17 cellular contexts compared by ENCODE assay signal in genomic region chr7:30697716-30698460, GRCh38. TPM values are rescaled to one million over a fixed set of nuclear protein-coding genes. Genes with fewer than 3 reads are reported as not detected.
A peak's percentile ranks its signal among the peaks of the same experiment; 100 is the strongest.
DNase-seq lines count a peak whose midpoint lies in the region; ATAC-seq and TF ChIP-seq lines count a peak whose summit lies in the region.
"Had no signal": no experiment of that assay in that cellular context is flagged by ENCODE, and none has a peak within 500 bp of the region (broad histone marks: within the 10 kb centered on the region; RNA-seq: fewer than 3 reads in every experiment).

No MANE protein-coding gene starts in this region.

- intact Hi-C loops in activated CD8-positive, alpha-beta T cell treated with anti-CD3 and anti-CD28 coated beads for 36 hours (cut with micrococcal nuclease): no loop called here
- intact Hi-C loops in PC-3 (cut with micrococcal nuclease) (no loop called here), esophagus muscularis mucosa (cut with DNase I) (no loop called here), spleen (cut with DNase I; ENCODE audit: low total_unique reads) (no loop called here)

- H3K79me2 ChIP-seq in PC-3 (ENCODE audit: low read length): no peaks in the 10 kb centered on the region
- H3K79me2 ChIP-seq: hepatocyte had no signal

- no peak for TF ChIP-seq CTCF in activated CD8-positive, alpha-beta T cell treated with anti-CD3 and anti-CD28 coated beads for 36 hours (IDR thresholded peaks at IDR 0.05)
- no peak for TF ChIP-seq CTCF in PC-3 (conservative IDR thresholded peaks at IDR 0.05; ENCODE audit: low read depth, low read length)
- no peak for TF ChIP-seq CTCF in esophagus muscularis mucosa (IDR thresholded peaks at IDR 0.05)
- TF ChIP-seq CTCF in spleen (IDR thresholded peaks at IDR 0.05 in 8 of 11, conservative IDR thresholded peaks at IDR 0.05 in 3 of 11): no peak

- no peak for DNase-seq in activated CD8-positive, alpha-beta T cell treated with anti-CD3 and anti-CD28 coated beads, Interleukin-2, amount 10 ng/mL, durations not matched to agents 7 days and 5 days
- no peak for DNase-seq in activated CD8-positive, alpha-beta T cell treated with anti-CD3 and anti-CD28 coated beads for 36 hours
- no peak for DNase-seq in PC-3
- DNase-seq in esophagus muscularis mucosa (ENCODE audit: extremely low spot score): no peak
- DNase-seq in spleen: peak; percentile 60
- DNase-seq in HuH-7 (ENCODE audit: low spot score): no peak
- DNase-seq in MV-4-11 (lab: John Stamatoyannopoulos, UW): no peak
- DNase-seq: activated T-cell treated with anti-CD3 and anti-CD28 coated beads, Interleukin-2, amount 50 U/mL, for 48 hours; amniotic stem cell; IMR-90; OCI-M1; retina; stimulated activated CD4-positive, alpha-beta T cell treated with anti-CD3 and anti-CD28 coated beads, Interleukin-4, amount 100 ng/mL, for 24 hours had no signal

- no peaks in the 10 kb centered on the region for H3K9me2 ChIP-seq in PC-3 (replicated peaks; ENCODE audit: low read length)

- H4K20me1 ChIP-seq in PC-3 (ENCODE audit: low read length): no peaks in the 10 kb centered on the region

- no peaks in the 10 kb centered on the region for H3K27me3 Mint-ChIP-seq in activated CD8-positive, alpha-beta T cell treated with anti-CD3 and anti-CD28 coated beads, Interleukin-2, amount 10 ng/mL, durations not matched to agents 7 days and 5 days (ENCODE audit: low read depth)
- H3K27me3 Mint-ChIP-seq in activated CD8-positive, alpha-beta T cell treated with anti-CD3 and anti-CD28 coated beads for 36 hours: no peaks in the 10 kb centered on the region

- H3K27me3 ChIP-seq in PC-3 (ENCODE audit: low read length) (peaks cover 34% of the 10 kb centered on the region), esophagus muscularis mucosa (peaks cover 0 to 8% (median 0%) of the 10 kb centered on the region in 4 donors), spleen (replicated peaks in 1 of 7) (peaks cover 0 to 30% (median 0%) of the 10 kb centered on the region in 7 donors)
- H3K27me3 ChIP-seq: hepatocyte had no signal

- H3K4me2 ChIP-seq in PC-3 (ENCODE audit: low read length): no peak overlapping the region
- H3K4me2 ChIP-seq: hepatocyte had no signal

- H3K36me3 ChIP-seq in PC-3 (ENCODE audit: low read depth, low read length): no peaks in the 10 kb centered on the region
- no peaks in the 10 kb centered on the region for H3K36me3 ChIP-seq in esophagus muscularis mucosa
- H3K36me3 ChIP-seq in spleen: no peaks in the 10 kb centered on the region

- H3K4me3 ChIP-seq in PC-3 (ENCODE audit: low read length): no peak overlapping the region
- peak overlapping the region; percentile 4 to 29 (median 18) for H3K4me3 ChIP-seq in esophagus muscularis mucosa
- H3K4me3 ChIP-seq in spleen: no peak overlapping the region
- H3K4me3 ChIP-seq: hepatocyte had no signal

- BruUV-seq in PC-3 (replicated peaks; lab: Mats Ljungman, UMichigan): no TSS peak

- H3K9me3 ChIP-seq in PC-3 (ENCODE audit: low read length): no peaks in the 10 kb centered on the region
- H3K9me3 ChIP-seq in esophagus muscularis mucosa: no peaks in the 10 kb centered on the region
- no peaks in the 10 kb centered on the region for H3K9me3 ChIP-seq in spleen

- no peak overlapping the region for H3K9ac ChIP-seq in PC-3 (ENCODE audit: low read length)

- 80% methylated on average over 14 of the region's 15 CpGs for WGBS in esophagus muscularis mucosa
- WGBS in spleen, 5 donors: 64 to 73% (median 68%) methylated on average over 15 of the region's 15 CpGs

- ATAC-seq in activated CD8-positive, alpha-beta T cell treated with anti-CD3 and anti-CD28 coated beads, Interleukin-2, amount 10 ng/mL, durations not matched to agents 7 days and 5 days: peak; percentile 20
- no peak for ATAC-seq in activated CD8-positive, alpha-beta T cell treated with anti-CD3 and anti-CD28 coated beads for 36 hours
- ATAC-seq in PC-3 (peak; percentile 40; the same call in 1 of the 2 replicates), GM21576 (IDR thresholded peaks at IDR 0.05; ENCODE audit: unreplicated experiment) (no peak)

- H3F3A ChIP-seq in PC-3 (ENCODE audit: low read length, unreplicated experiment): no peaks in the 10 kb centered on the region

- no peaks in the 10 kb centered on the region for H3K4me1 ChIP-seq in PC-3 (ENCODE audit: insufficient read depth, low read length)
- H3K4me1 ChIP-seq in esophagus muscularis mucosa: peaks cover 25 to 34% (median 30%) of the 10 kb centered on the region in 4 donors
- no peaks in the 10 kb centered on the region for H3K4me1 ChIP-seq in spleen

- H3K27ac Mint-ChIP-seq in activated CD8-positive, alpha-beta T cell treated with anti-CD3 and anti-CD28 coated beads, Interleukin-2, amount 10 ng/mL, durations not matched to agents 7 days and 5 days: no peak overlapping the region
- no peak overlapping the region for H3K27ac Mint-ChIP-seq in activated CD8-positive, alpha-beta T cell treated with anti-CD3 and anti-CD28 coated beads for 36 hours
- H3K27ac Mint-ChIP-seq: nephron had no signal

- peaks cover 6% of the 10 kb centered on the region for H3K4me1 Mint-ChIP-seq in activated CD8-positive, alpha-beta T cell treated with anti-CD3 and anti-CD28 coated beads, Interleukin-2, amount 10 ng/mL, durations not matched to agents 7 days and 5 days (ENCODE audit: low read depth)
- H3K4me1 Mint-ChIP-seq in activated CD8-positive, alpha-beta T cell treated with anti-CD3 and anti-CD28 coated beads for 36 hours (ENCODE audit: low read depth): peaks cover 3% of the 10 kb centered on the region

- no peak overlapping the region for H2AFZ ChIP-seq in PC-3 (ENCODE audit: low read length)
- H2AFZ ChIP-seq: hepatocyte had no signal

- no peak overlapping the region for H3K27ac ChIP-seq in PC-3 (ENCODE audit: low read length)
- peak overlapping the region in 3 of 4 donors; percentile 40 to 51 (median 44) for H3K27ac ChIP-seq in esophagus muscularis mucosa (replicated peaks in 1 of 4)
- H3K27ac ChIP-seq in spleen: no peak overlapping the region
- H3K27ac ChIP-seq: hepatocyte had no signal

- no peaks in the 10 kb centered on the region for H3K9me3 Mint-ChIP-seq in activated CD8-positive, alpha-beta T cell treated with anti-CD3 and anti-CD28 coated beads, Interleukin-2, amount 10 ng/mL, durations not matched to agents 7 days and 5 days (ENCODE audit: insufficient read depth)
- H3K9me3 Mint-ChIP-seq in activated CD8-positive, alpha-beta T cell treated with anti-CD3 and anti-CD28 coated beads for 36 hours: no peaks in the 10 kb centered on the region
- H3K9me3 Mint-ChIP-seq: nephron had no signal

- POLR2A ChIA-PET in activated CD8-positive, alpha-beta T cell treated with anti-CD3 and anti-CD28 coated beads, Interleukin-2, amount 10 ng/mL, durations not matched to agents 7 days and 5 days (lab: Charles Lee): no interaction called here
- POLR2A ChIA-PET in activated CD8-positive, alpha-beta T cell treated with anti-CD3 and anti-CD28 coated beads for 36 hours (lab: Charles Lee): no interaction called here
- POLR2A ChIA-PET in PC-3 (lab: Charles Lee; ENCODE audit: unreplicated experiment): no interaction called here

- no peak for TF ChIP-seq EP300 in esophagus muscularis mucosa (IDR thresholded peaks at IDR 0.05)

- no peaks in the 10 kb centered on the region for H3K36me3 Mint-ChIP-seq in activated CD8-positive, alpha-beta T cell treated with anti-CD3 and anti-CD28 coated beads, Interleukin-2, amount 10 ng/mL, durations not matched to agents 7 days and 5 days (ENCODE audit: low read depth)
- H3K36me3 Mint-ChIP-seq in activated CD8-positive, alpha-beta T cell treated with anti-CD3 and anti-CD28 coated beads for 36 hours (ENCODE audit: low read depth): no peaks in the 10 kb centered on the region

- no peak overlapping the region for H3K4me3 Mint-ChIP-seq in activated CD8-positive, alpha-beta T cell treated with anti-CD3 and anti-CD28 coated beads, Interleukin-2, amount 10 ng/mL, durations not matched to agents 7 days and 5 days
- no peak overlapping the region for H3K4me3 Mint-ChIP-seq in activated CD8-positive, alpha-beta T cell treated with anti-CD3 and anti-CD28 coated beads for 36 hours
- H3K4me3 Mint-ChIP-seq: nephron had no signal

- CTCF ChIA-PET in activated CD8-positive, alpha-beta T cell treated with anti-CD3 and anti-CD28 coated beads, Interleukin-2, amount 10 ng/mL, durations not matched to agents 7 days and 5 days (lab: Charles Lee): interaction anchor here (0.9 to 1.5 kb wide), 4 partner anchors 11 to 43 kb away, joined by 3 to 6 read pairs (median 4); no protein-coding TSS in a partner anchor
- CTCF ChIA-PET in activated CD8-positive, alpha-beta T cell treated with anti-CD3 and anti-CD28 coated beads for 36 hours (lab: Charles Lee): interaction anchor here (1.3 to 1.5 kb wide), 2 partner anchors 16 to 42 kb away, joined by 4 to 5 read pairs; partner anchors contain the start of gene CRHR2
- CTCF ChIA-PET in PC-3 (lab: Charles Lee): no interaction called here

- no peak for TF ChIP-seq POLR2A in esophagus muscularis mucosa (IDR thresholded peaks at IDR 0.05; ENCODE audit: low read depth)
- no peak for TF ChIP-seq POLR2A in spleen (IDR thresholded peaks at IDR 0.05)

RNA-seq across cellular contexts. Expression of gene CRHR2, which starts 15.6 kb away (rescaled TPM):
- total RNA-seq in activated CD8-positive, alpha-beta T cell treated with anti-CD3 and anti-CD28 coated beads, Interleukin-2, amount 10 ng/mL, durations not matched to agents 7 days and 5 days: not detected
- total RNA-seq in activated CD8-positive, alpha-beta T cell treated with anti-CD3 and anti-CD28 coated beads for 36 hours: not detected
- total RNA-seq in PC-3 (2014; rRNA removed): not detected in 2 replicates
- under 1 TPM in 2 of 4 donors, not detected in 2; 0.13 to 0.29 TPM for total RNA-seq in esophagus muscularis mucosa
- total RNA-seq in spleen: not detected
- not detected for polyA plus RNA-seq in spleen
- total RNA-seq: epithelial cell of proximal tubule, hepatocyte, IMR-90 had no signal
- polyA plus RNA-seq: IMR-90 had no signal

RNA-seq across cellular contexts. Expression of gene INMT, which starts 54.0 kb away (rescaled TPM):
- total RNA-seq in activated CD8-positive, alpha-beta T cell treated with anti-CD3 and anti-CD28 coated beads, Interleukin-2, amount 10 ng/mL, durations not matched to agents 7 days and 5 days: not detected
- not detected for total RNA-seq in activated CD8-positive, alpha-beta T cell treated with anti-CD3 and anti-CD28 coated beads for 36 hours
- not detected in 2 replicates for total RNA-seq in PC-3 (2014; rRNA removed)
- 100 to 1,000 TPM; 113 to 192 (median 174) TPM for total RNA-seq in esophagus muscularis mucosa
- 10 to 100 TPM in 6 of 7 donors, 1 to 10 TPM in 1; 8.8 to 40.3 (median 20.0) TPM for total RNA-seq in spleen
- polyA plus RNA-seq in spleen: 10 to 100 TPM in 1 of 3 donors, 1 to 10 TPM in 2; 3.2 to 15.6 (median 7.8) TPM

Comparison
In these comparisons a context has a peak if more than half of its experiments do, and no peak if none do; other contexts are left out.
1. ATAC-seq: peak in activated CD8-positive, alpha-beta T cell treated with anti-CD3 and anti-CD28 coated beads, Interleukin-2, amount 10 ng/mL, durations not matched to agents 7 days and 5 days (single experiment) and PC-3 (single experiment); none in activated CD8-positive, alpha-beta T cell treated with anti-CD3 and anti-CD28 coated beads for 36 hours (single experiment) and GM21576 (single experiment).
2. H3K27ac ChIP-seq: peak in esophagus muscularis mucosa (3 of 4); none in PC-3 (single experiment) and spleen (0 of 8).
3. H3K4me3 ChIP-seq: peak in esophagus muscularis mucosa (4 of 4); none in PC-3 (single experiment) and spleen (0 of 8).